In the genomic region with DNA sequence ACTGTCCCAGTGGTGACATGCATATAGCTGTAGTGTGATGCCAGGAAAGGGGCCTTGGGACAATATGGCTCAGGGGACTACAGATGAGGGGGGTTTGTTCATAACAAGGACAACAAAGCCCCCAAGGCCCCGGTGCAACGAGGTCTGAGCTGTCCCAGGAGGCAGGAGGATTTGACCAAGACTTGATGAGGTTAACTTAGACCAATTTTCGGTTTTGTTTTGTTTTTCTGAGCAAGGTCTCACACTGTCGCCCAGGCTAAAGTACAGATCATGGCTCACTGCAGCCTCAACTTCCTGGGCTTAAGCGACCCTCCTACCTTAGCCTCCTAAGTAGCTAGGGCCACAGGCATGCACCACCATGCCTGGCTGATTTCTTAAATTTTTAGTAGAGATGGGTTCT, we compare ENCODE assay signal across 23 cellular contexts. TPM values are rescaled to one million over a fixed set of nuclear protein-coding genes. Genes with fewer than 3 reads are reported as not detected.
A peak's percentile ranks its signal among the peaks of the same experiment; 100 is the strongest.
DNase-seq lines count a peak whose midpoint lies in the region; ATAC-seq and TF ChIP-seq lines count a peak whose summit lies in the region.
"Had no signal": no experiment of that assay in that cellular context is flagged by ENCODE, and none has a peak within 500 bp of the region (broad histone marks: within the 10 kb centered on the region; RNA-seq: fewer than 3 reads in every experiment).

No MANE protein-coding gene starts in this region.

- no peaks in the 10 kb centered on the region for H3K36me3 ChIP-seq in BLaER1
- H3K36me3 ChIP-seq in vagina: no peaks in the 10 kb centered on the region
- H3K36me3 ChIP-seq: HAP-1 had no signal

- H3K4me3 ChIP-seq in BLaER1 (no peak overlapping the region), vagina (no peak overlapping the region)
- H3K4me3 ChIP-seq: HAP-1 had no signal

- peaks cover 5% of the 10 kb centered on the region for H3K27me3 Mint-ChIP-seq in endothelial cell (ENCODE audit: unreplicated experiment)
- H3K27me3 Mint-ChIP-seq: T-cell had no signal

- intact Hi-C loops in vagina (cut with DNase I): no loop called here

- H3K27me3 ChIP-seq in BLaER1: no peaks in the 10 kb centered on the region
- no peaks in the 10 kb centered on the region for H3K27me3 ChIP-seq in vagina

- H3K4me1 ChIP-seq in BLaER1 (peaks cover 26% of the 10 kb centered on the region), vagina (no peaks in the 10 kb centered on the region)

- H3K9me3 ChIP-seq in BLaER1 (no peaks in the 10 kb centered on the region), vagina (no peaks in the 10 kb centered on the region)
- H3K9me3 ChIP-seq: HAP-1 had no signal

- no peak for TF ChIP-seq CTCF in vagina (IDR thresholded peaks at IDR 0.05)
- TF ChIP-seq CTCF in endothelial cell (IDR thresholded peaks at IDR 0.05; ENCODE audit: unreplicated experiment): no peak

- ATAC-seq in GM18861 (IDR thresholded peaks at IDR 0.05; ENCODE audit: unreplicated experiment) (peak; percentile 56), GM21529 (IDR thresholded peaks at IDR 0.05; ENCODE audit: unreplicated experiment) (peak; percentile 45), HG03103 (IDR thresholded peaks at IDR 0.05; ENCODE audit: low read depth, unreplicated experiment) (peak; percentile 48)
- ATAC-seq: SK-N-SH treated with all-trans-retinoic acid at 6 μM for 48 hours, T-cell had no signal

- H3K4me1 Mint-ChIP-seq in endothelial cell (ENCODE audit: unreplicated experiment): no peaks in the 10 kb centered on the region

- H3K27ac Mint-ChIP-seq in endothelial cell (ENCODE audit: unreplicated experiment): no peak overlapping the region
- H3K27ac Mint-ChIP-seq: T-cell had no signal

- TF ChIP-seq POLR2A in vagina (IDR thresholded peaks at IDR 0.05): no peak

- no peaks in the 10 kb centered on the region for H3K36me3 Mint-ChIP-seq in endothelial cell (ENCODE audit: low read depth, unreplicated experiment)
- H3K36me3 Mint-ChIP-seq: T-cell had no signal

- H3K9me3 Mint-ChIP-seq in endothelial cell (ENCODE audit: unreplicated experiment): no peaks in the 10 kb centered on the region
- H3K9me3 Mint-ChIP-seq: CD4-positive, CD25-positive, alpha-beta regulatory T cell; T-cell had no signal

- H3K9ac ChIP-seq in BLaER1: no peak overlapping the region
- H3K9ac ChIP-seq: KMS-11 had no signal

- H3K27ac ChIP-seq in BLaER1 (peak overlapping the region; percentile 10; the same call in 1 of the 2 replicates), vagina (no peak overlapping the region)
- H3K27ac ChIP-seq: 22Rv1, KMS-11, RWPE1 had no signal

- H4K20me1 ChIP-seq in BLaER1: no peaks in the 10 kb centered on the region

- DNase-seq in NCI-H1417 treated with DMSO at 0.1 percent for 48 hours (lab: John Stamatoyannopoulos, UW) (no peak), vagina (ENCODE audit: extremely low spot score in 2 of 2) (no peak), endothelial cell (ENCODE audit: low spot score) (no peak)
- no peak for DNase-seq in activated CD4-positive, alpha-beta T cell treated with anti-CD3 and anti-CD28 coated beads, Interleukin-2, amount 50 U/mL, for 4 hours
- DNase-seq: CD4-positive, CD25-positive, alpha-beta regulatory T cell; COR-L47; DMS 273 treated with DMSO at 0.1 percent for 48 hours; DND-41; NCI-H1436; NCI-H2029; NCI-H2171; NCI-H526 treated with DMSO at 0.1 percent for 48 hours; SIG-M5; T-cell had no signal

- no peak overlapping the region for H3K4me3 Mint-ChIP-seq in endothelial cell (ENCODE audit: unreplicated experiment)
- H3K4me3 Mint-ChIP-seq: CD4-positive, CD25-positive, alpha-beta regulatory T cell; T-cell had no signal

- peak overlapping the region; percentile 63 for H3K4me2 ChIP-seq in BLaER1
- H3K4me2 ChIP-seq: KMS-11 had no signal

RNA-seq across cellular contexts. Expression of gene EFCAB12, which starts 23.8 kb away (rescaled TPM):
- not detected for total RNA-seq in vagina
- 0.21 TPM for total RNA-seq in endothelial cell (ENCODE audit: unreplicated experiment)

RNA-seq across cellular contexts. Expression of gene MBD4, which starts 35.1 kb away (rescaled TPM):
- total RNA-seq in vagina: 32.4 TPM
- 30.6 TPM for total RNA-seq in endothelial cell (ENCODE audit: unreplicated experiment)

RNA-seq across cellular contexts. Expression of gene IFT122, which starts 35.4 kb away (rescaled TPM):
- total RNA-seq in vagina (33.4 TPM), endothelial cell (ENCODE audit: unreplicated experiment) (25.1 TPM)
